ENCODE assay signal across 7 cellular contexts in the genomic region with DNA sequence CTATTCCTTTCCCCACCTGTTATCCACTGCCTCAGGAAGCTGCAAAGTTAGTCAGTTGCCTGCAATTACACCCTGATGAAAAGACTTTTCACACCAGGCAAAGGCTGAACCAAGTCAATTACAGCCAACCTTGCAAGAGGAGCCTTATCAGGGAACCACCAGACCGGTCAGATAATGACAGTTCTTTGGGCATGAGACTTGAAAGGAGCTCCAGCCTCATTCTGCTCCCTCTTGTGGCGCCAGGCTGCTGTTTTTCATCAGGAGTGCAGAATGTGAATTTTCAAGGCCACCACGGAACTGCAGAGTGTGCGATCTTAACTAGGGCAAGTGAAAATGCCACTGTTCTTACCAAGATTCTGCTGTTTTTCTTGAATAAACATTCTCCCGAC. TPM values are rescaled to one million over a fixed set of nuclear protein-coding genes. Genes with fewer than 3 reads are reported as not detected.
DNase-seq lines count a peak whose midpoint lies in the region; ATAC-seq and TF ChIP-seq lines count a peak whose summit lies in the region.

No MANE protein-coding gene starts in this region.

- peaks cover 2% of the 10 kb centered on the region for H3K4me1 ChIP-seq in mesenchymal stem cell (ENCODE audit: control insufficient read depth, insufficient read depth, low read depth, low read length)

- WGBS in mesenchymal stem cell: 5% methylated on average over 4 of the region's 5 CpGs

- H3K27ac ChIP-seq in dorsolateral prefrontal cortex (peak overlapping the region in 46 of 59 donors; percentile 3 to 79 (median 62)), mesenchymal stem cell (ENCODE audit: low read length, poor library complexity, severe bottlenecking) (no peak overlapping the region)

- H2AFZ ChIP-seq in mesenchymal stem cell (ENCODE audit: low read depth, low read length): no peak overlapping the region

- H3K4me2 ChIP-seq in mesenchymal stem cell (ENCODE audit: low read length, poor library complexity, severe bottlenecking): no peak overlapping the region

- H3K4ac ChIP-seq in mesenchymal stem cell (ENCODE audit: low read depth in 1 of 2, low read length in 2 of 2): no peak overlapping the region

- H2BK15ac ChIP-seq in mesenchymal stem cell (ENCODE audit: low read depth, poor library complexity, severe bottlenecking): no peak overlapping the region

- peaks cover 0 to 4% (median 0%) of the 10 kb centered on the region in 45 donors for H3K27me3 ChIP-seq in dorsolateral prefrontal cortex
- H3K27me3 ChIP-seq in mesenchymal stem cell (ENCODE audit: control insufficient read depth in 1 of 2, insufficient read depth in 1 of 2, low read length in 2 of 2): peaks cover 7 to 17% of the 10 kb centered on the region in 2 experiments

- H2BK120ac ChIP-seq in mesenchymal stem cell (ENCODE audit: low read depth, low read length): no peak overlapping the region

- no peaks in the 10 kb centered on the region for H3K79me1 ChIP-seq in mesenchymal stem cell (replicated peaks; ENCODE audit: low read length, poor library complexity, severe bottlenecking)

- H3K4me3 ChIP-seq in dorsolateral prefrontal cortex (peak overlapping the region in 1 of 59 donors; percentile 3), mesenchymal stem cell (ENCODE audit: insufficient read depth in 1 of 2, low read depth in 1 of 2, low read length in 2 of 2) (no peak overlapping the region)

- no peak for ATAC-seq in HG03139 (IDR thresholded peaks at IDR 0.05; ENCODE audit: unreplicated experiment)

- H3K36me3 ChIP-seq in mesenchymal stem cell (ENCODE audit: control insufficient read depth in 1 of 2, insufficient read depth in 2 of 2, low read depth in 1 of 2, low read length in 2 of 2): no peaks in the 10 kb centered on the region

- H3K18ac ChIP-seq in mesenchymal stem cell (ENCODE audit: low read depth in 1 of 2, low read length in 2 of 2): no peak overlapping the region

- TF ChIP-seq CTCF in dorsolateral prefrontal cortex (IDR thresholded peaks at IDR 0.05 in 54 of 56, conservative IDR thresholded peaks at IDR 0.05 in 2 of 56; ENCODE audit: low read depth in 1 of 56, partially characterized antibody in 56 of 56): peak; percentile 32 to 88 (median 74)

- intact Hi-C loops in dorsolateral prefrontal cortex (cut with DNase I): loop anchor here (2.0 to 5.0 kb wide), 3 partner anchors 34 to 86 kb away; no protein-coding TSS in a partner anchor

- H2BK5ac ChIP-seq in mesenchymal stem cell (ENCODE audit: low read depth, low read length, poor library complexity, severe bottlenecking): no peak overlapping the region

- H3K9ac ChIP-seq in mesenchymal stem cell (ENCODE audit: low read length): no peak overlapping the region

- in situ Hi-C loops in SK-MEL-5 (cut with HindIII; ENCODE audit: low pct_unique_long_range_greater_than_20kb, low sequenced_read_pairs): no loop called here

- H3K9me3 ChIP-seq in mesenchymal stem cell (ENCODE audit: control insufficient read depth, low read length): no peaks in the 10 kb centered on the region

- H2BK12ac ChIP-seq in mesenchymal stem cell (ENCODE audit: low read length in 2 of 2): no peak overlapping the region

- no peak overlapping the region for H3K14ac ChIP-seq in mesenchymal stem cell (ENCODE audit: low read length in 2 of 2)

- peak; percentile 35 for DNase-seq in DMS114 treated with DMSO at 0.1 percent for 48 hours (lab: John Stamatoyannopoulos, UW; ENCODE audit: unreplicated experiment)
- DNase-seq in HT1080 (ENCODE audit: low read depth): peak; percentile 13
- DNase-seq in SK-MEL-5 (ENCODE audit: low read depth, low spot score): peak; percentile 93
- peak; percentile 66 to 87 (median 78) for DNase-seq in dorsolateral prefrontal cortex
- DNase-seq in mesenchymal stem cell: peak; percentile 28
- DNase-seq in stimulated activated naive CD4-positive, alpha-beta T cell treated with Interleukin-2 at 50 U/mL for 16 hours (lab: John Stamatoyannopoulos, UW): no peak

- H4K8ac ChIP-seq in mesenchymal stem cell (ENCODE audit: low read length): no peak overlapping the region

- no peak overlapping the region for H3K23ac ChIP-seq in mesenchymal stem cell (ENCODE audit: low read length in 2 of 2)

- no peak overlapping the region for H2AK5ac ChIP-seq in mesenchymal stem cell (ENCODE audit: low read length, severe bottlenecking)

- no peak overlapping the region for H4K91ac ChIP-seq in mesenchymal stem cell (ENCODE audit: low read length)

RNA-seq across cellular contexts. Expression of gene DNAI2, which starts 22.5 kb away (rescaled TPM):
- not detected in 2 replicates for total RNA-seq in HT1080 (2014; rRNA removed; shearing (Covaris generic))
- not detected in 2 replicates for polyA plus RNA-seq in HT1080 (2015; cell fraction: cytosol; rRNA removed)
- not detected in 2 replicates for polyA plus RNA-seq in HT1080 (2015; cell fraction: nucleus; rRNA removed)
- not detected in 2 replicates for total RNA-seq in SK-MEL-5 (2014; rRNA removed; shearing (Covaris generic))
- polyA plus RNA-seq in SK-MEL-5 (2015; cell fraction: cytosol; rRNA removed): not detected in 2 replicates
- not detected in 2 replicates for polyA plus RNA-seq in SK-MEL-5 (2015; cell fraction: nucleus; rRNA removed)
- total RNA-seq in dorsolateral prefrontal cortex: under 1 TPM in 21 of 120 experiments, not detected in 99; 0.19 to 0.96 (median 0.40) TPM
- not detected for polyA plus RNA-seq in mesenchymal stem cell (2013, experiment 1 of 2)
- not detected for polyA plus RNA-seq in mesenchymal stem cell (2013, experiment 2 of 2)

RNA-seq across cellular contexts. Expression of gene KIF19, which starts 29.5 kb away (rescaled TPM):
- total RNA-seq in HT1080 (2014; rRNA removed; shearing (Covaris generic)): not detected in 2 replicates
- not detected in 2 replicates for polyA plus RNA-seq in HT1080 (2015; cell fraction: cytosol; rRNA removed)
- polyA plus RNA-seq in HT1080 (2015; cell fraction: nucleus; rRNA removed): not detected in 2 replicates
- total RNA-seq in SK-MEL-5 (2014; rRNA removed; shearing (Covaris generic)): 0.11 TPM in 1 of 2 replicates, not detected in the other
- polyA plus RNA-seq in SK-MEL-5 (2015; cell fraction: cytosol; rRNA removed): not detected in 2 replicates
- polyA plus RNA-seq in SK-MEL-5 (2015; cell fraction: nucleus; rRNA removed): 0.64 TPM in 1 of 2 replicates, not detected in the other
- 10 to 100 TPM in 90 of 120 experiments, 1 to 10 TPM in 30; 1.0 to 84.8 (median 17.6) TPM for total RNA-seq in dorsolateral prefrontal cortex
- polyA plus RNA-seq in mesenchymal stem cell (2013, experiment 1 of 2): not detected
- polyA plus RNA-seq in mesenchymal stem cell (2013, experiment 2 of 2): not detected
